ENCODE assay signal across 8 cellular contexts in the genomic region with DNA sequence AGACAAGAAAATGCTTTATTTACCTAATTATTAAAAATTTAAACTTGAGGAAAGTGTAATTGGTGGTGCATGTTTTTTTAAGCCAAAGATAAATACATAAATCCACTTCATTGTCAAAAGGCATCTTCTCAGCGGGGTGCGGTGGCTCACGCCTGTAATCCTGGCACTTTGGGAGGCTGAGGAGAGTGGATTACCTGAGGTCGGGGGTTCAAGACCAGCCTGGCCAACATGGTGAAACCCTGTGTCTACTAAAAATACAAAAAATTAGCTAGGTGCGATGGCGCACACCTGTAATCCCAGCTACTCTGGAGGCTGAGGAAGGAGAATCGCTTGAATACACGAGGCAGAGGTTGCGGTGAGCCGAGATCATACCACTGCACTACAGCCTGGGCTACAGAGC. TPM values are rescaled to one million over a fixed set of nuclear protein-coding genes. Genes with fewer than 3 reads are reported as not detected.
A peak's percentile ranks its signal among the peaks of the same experiment; 100 is the strongest.
DNase-seq lines count a peak whose midpoint lies in the region; ATAC-seq and TF ChIP-seq lines count a peak whose summit lies in the region.
"Not testable (repeated sequence)": the region's sequence is repeated elsewhere in the genome, so short reads cannot be mapped to it uniquely, and the experiment has no call there.

No MANE protein-coding gene starts in this region.

- H3K36me3 Mint-ChIP-seq in CD4-positive, alpha-beta memory T cell: peaks cover 0 to 17% of the 10 kb centered on the region in 2 donors
- not testable (repeated sequence) for H3K36me3 Mint-ChIP-seq in IgD-negative memory B cell; activated T-cell treated with anti-CD3 and anti-CD28 coated beads, Interleukin-2, amount 50 U/mL, for 72 hours (ENCODE audit: insufficient read depth in 2 of 2)

- dilution Hi-C loops in mammary epithelial cell (cut with HindIII; ENCODE audit: low sequenced_read_pairs): not testable (repeated sequence)

- CTCF ChIA-PET in CD4-positive, alpha-beta memory T cell (lab: Charles Lee; ENCODE audit: partially characterized antibody): interaction anchor here (1.0 kb wide), 1 partner anchor 98 kb away, joined by 3 read pairs; no protein-coding TSS in a partner anchor
- CTCF ChIA-PET in mammary epithelial cell (lab: Charles Lee; ENCODE audit: low non-redundant PET): not testable (repeated sequence)

- H3K9me2 ChIP-seq in SU-DHL-6 (replicated peaks; ENCODE audit: insufficient read depth, low read length): not testable (repeated sequence)

- peaks cover 30 to 58% (median 42%) of the 10 kb centered on the region in 4 donors for H3K4me1 Mint-ChIP-seq in CD4-positive, alpha-beta memory T cell
- H3K4me1 Mint-ChIP-seq in IgD-negative memory B cell: peaks cover 30 to 34% (median 30%) of the 10 kb centered on the region in 3 donors
- peaks cover 60% of the 10 kb centered on the region for H3K4me1 Mint-ChIP-seq in activated T-cell treated with anti-CD3 and anti-CD28 coated beads, Interleukin-2, amount 50 U/mL, for 72 hours (ENCODE audit: low read depth)

- peak overlapping the region; percentile 93 for H3K9ac ChIP-seq in SU-DHL-6 (ENCODE audit: low read length)
- H3K9ac ChIP-seq in mammary epithelial cell (ENCODE audit: insufficient read depth, low read length): not testable (repeated sequence)

- DNase-seq in CD4-positive, alpha-beta memory T cell; activated T-cell treated with anti-CD3 and anti-CD28 coated beads, Interleukin-2, amount 50 U/mL, for 72 hours; mammary epithelial cell; osteoblast (ENCODE audit: insufficient read length, low spot score, missing footprints); upper lobe of right lung: not testable (repeated sequence)
- DNase-seq in islet precursor cell: peak; percentile 11

- not testable (repeated sequence) for H3K36me3 ChIP-seq in CD4-positive, alpha-beta memory T cell (ENCODE audit: insufficient read depth, low read length); SU-DHL-6 (ENCODE audit: low read length); mammary epithelial cell (ENCODE audit: insufficient read depth, low read length); osteoblast (ENCODE audit: insufficient read depth, low read length); upper lobe of right lung

- peaks cover 28% of the 10 kb centered on the region for H3F3A ChIP-seq in SU-DHL-6 (ENCODE audit: insufficient read depth)

- H3K27me3 ChIP-seq in CD4-positive, alpha-beta memory T cell (ENCODE audit: insufficient read depth, low read length); SU-DHL-6 (ENCODE audit: low read length); mammary epithelial cell (ENCODE audit: insufficient read depth, low read length); osteoblast (ENCODE audit: insufficient read depth, low read length); upper lobe of right lung: not testable (repeated sequence)

- ATAC-seq in activated T-cell treated with anti-CD3 and anti-CD28 coated beads, Interleukin-2, amount 50 U/mL, for 72 hours (replicated peaks in 1 of 2); upper lobe of right lung: not testable (repeated sequence)

- H3K4me1 ChIP-seq in CD4-positive, alpha-beta memory T cell (ENCODE audit: insufficient read depth, low read length): peaks cover 51% of the 10 kb centered on the region
- not testable (repeated sequence) for H3K4me1 ChIP-seq in mammary epithelial cell (ENCODE audit: insufficient read depth, low read length)
- H3K4me1 ChIP-seq in osteoblast (ENCODE audit: insufficient read depth, low read length) (peaks cover 11% of the 10 kb centered on the region), upper lobe of right lung (peaks cover 49% of the 10 kb centered on the region)

- peak overlapping the region in 3 of 8 donors; percentile 16 to 95 (median 43) for H3K4me3 Mint-ChIP-seq in CD4-positive, alpha-beta memory T cell
- peak overlapping the region in 2 of 4 donors; percentile 16 to 90 for H3K4me3 Mint-ChIP-seq in IgD-negative memory B cell
- H3K4me3 Mint-ChIP-seq in activated T-cell treated with anti-CD3 and anti-CD28 coated beads, Interleukin-2, amount 50 U/mL, for 72 hours: peak overlapping the region; percentile 85 to 95

- not testable (repeated sequence) for H3K27me3 Mint-ChIP-seq in CD4-positive, alpha-beta memory T cell; IgD-negative memory B cell; activated T-cell treated with anti-CD3 and anti-CD28 coated beads, Interleukin-2, amount 50 U/mL, for 72 hours (ENCODE audit: low read depth)

- in situ Hi-C loops in mammary epithelial cell (cut with MboI; ENCODE audit: low sequenced_read_pairs in 2 of 2): not testable (repeated sequence)

- not testable (repeated sequence) for H3K27ac ChIP-seq in CD4-positive, alpha-beta memory T cell (ENCODE audit: low read depth, low read length); mammary epithelial cell (ENCODE audit: insufficient read depth, low read depth, low read length); osteoblast (ENCODE audit: low read depth, low read length); upper lobe of right lung
- peak overlapping the region; percentile 87 for H3K27ac ChIP-seq in SU-DHL-6 (ENCODE audit: low read depth, low read length)

- not testable (repeated sequence) for H2AFZ ChIP-seq in SU-DHL-6 (ENCODE audit: low read depth, low read length, severe bottlenecking); mammary epithelial cell (ENCODE audit: low read depth, low read length); osteoblast (ENCODE audit: low read length)

- not testable (repeated sequence) for H3K9me3 ChIP-seq in CD4-positive, alpha-beta memory T cell (ENCODE audit: control insufficient read depth in 1 of 2, low read length in 2 of 2); SU-DHL-6 (ENCODE audit: insufficient read depth, low read length); mammary epithelial cell (replicated peaks; ENCODE audit: insufficient read depth, low read length); osteoblast (ENCODE audit: low read depth, low read length); upper lobe of right lung

- POLR2A ChIA-PET in CD4-positive, alpha-beta memory T cell (lab: Charles Lee; ENCODE audit: partially characterized antibody): interaction anchor here (0.7 kb wide), 1 partner anchor 1091 kb away, joined by 3 read pairs; no protein-coding TSS in a partner anchor

- H3K79me2 ChIP-seq in SU-DHL-6 (ENCODE audit: insufficient read depth, low read length) (peaks cover 74% of the 10 kb centered on the region), mammary epithelial cell (ENCODE audit: insufficient read depth, low read length) (peaks cover 76% of the 10 kb centered on the region), osteoblast (ENCODE audit: insufficient read depth, low read length) (peaks cover 70% of the 10 kb centered on the region)

- H4K20me1 ChIP-seq in SU-DHL-6 (ENCODE audit: low read depth, low read length): peaks cover 14% of the 10 kb centered on the region; the same call in 1 of the 2 replicates
- H4K20me1 ChIP-seq in mammary epithelial cell (ENCODE audit: insufficient read depth, low read length): not testable (repeated sequence)
- peaks cover 35% of the 10 kb centered on the region for H4K20me1 ChIP-seq in osteoblast (ENCODE audit: insufficient read depth, low read length)

- H3K4me2 ChIP-seq in SU-DHL-6 (ENCODE audit: low read depth, low read length, poor library complexity, severe bottlenecking): peak overlapping the region; percentile 96
- peak overlapping the region; percentile 79 for H3K4me2 ChIP-seq in mammary epithelial cell (ENCODE audit: insufficient read depth, low read depth, low read length)
- H3K4me2 ChIP-seq in osteoblast (ENCODE audit: insufficient read depth, low read length): peak overlapping the region; percentile 96

- intact Hi-C loops in CD4-positive, alpha-beta memory T cell (cut with micrococcal nuclease); upper lobe of right lung (cut with DNase I): not testable (repeated sequence)
- intact Hi-C loops in mammary epithelial cell (cut with micrococcal nuclease): loop anchor here (1.0 to 10.0 kb wide), 2 partner anchors 91 to 272 kb away; no protein-coding TSS in a partner anchor

- 97% methylated on average over 10 of the region's 10 CpGs for WGBS in mammary epithelial cell (ENCODE audit: low coverage, missing lambda C conversion rate)

- peak overlapping the region in 4 of 7 donors; percentile 7 to 94 (median 58) for H3K27ac Mint-ChIP-seq in CD4-positive, alpha-beta memory T cell
- peak overlapping the region in 2 of 3 donors; percentile 20 to 31 for H3K27ac Mint-ChIP-seq in IgD-negative memory B cell
- H3K27ac Mint-ChIP-seq in activated T-cell treated with anti-CD3 and anti-CD28 coated beads, Interleukin-2, amount 50 U/mL, for 72 hours: not testable (repeated sequence)

- not testable (repeated sequence) for H3K4me3 ChIP-seq in CD4-positive, alpha-beta memory T cell (ENCODE audit: low read length in 2 of 2); mammary epithelial cell (replicated peaks in 1 of 3; ENCODE audit: insufficient read depth in 1 of 3, low read depth in 2 of 3, low read length in 3 of 3); osteoblast (ENCODE audit: insufficient read depth, low read length)
- H3K4me3 ChIP-seq in SU-DHL-6 (ENCODE audit: insufficient read depth, low read length, poor library complexity, severe bottlenecking) (peak overlapping the region; percentile 95), upper lobe of right lung (peak overlapping the region; percentile 84)

- not testable (repeated sequence) for TF ChIP-seq CTCF in SU-DHL-6 (IDR thresholded peaks at IDR 0.05; ENCODE audit: insufficient read depth, low read length, poor library complexity, severe bottlenecking); mammary epithelial cell (conservative IDR thresholded peaks at IDR 0.05 in 1 of 2, IDR thresholded peaks at IDR 0.05 in 1 of 2; ENCODE audit: extremely low read depth in 1 of 2, insufficient read depth in 1 of 2, low read depth in 1 of 2, low read length in 2 of 2); osteoblast (IDR thresholded peaks at IDR 0.05; ENCODE audit: extremely low read depth, low read depth, low read length); upper lobe of right lung (IDR thresholded peaks at IDR 0.05)

- not testable (repeated sequence) for BruUV-seq in mammary epithelial cell (replicated peaks; lab: Mats Ljungman, UMichigan)

- not testable (repeated sequence) for H3K9me3 Mint-ChIP-seq in CD4-positive, alpha-beta memory T cell; IgD-negative memory B cell; activated T-cell treated with anti-CD3 and anti-CD28 coated beads, Interleukin-2, amount 50 U/mL, for 72 hours

RNA-seq across cellular contexts. Expression of a gene that starts 3.1 kb away (rescaled TPM):
- 100 to 1,000 TPM; 114 to 129 TPM for total RNA-seq in CD4-positive, alpha-beta memory T cell
- 10 to 100 TPM in 1 of 2 donors, 1 to 10 TPM in 1; 2.7 to 34.6 TPM for polyA plus RNA-seq in CD4-positive, alpha-beta memory T cell
- polyA plus RNA-seq in IgD-negative memory B cell (23.7 TPM), mammary epithelial cell (7.2 TPM)
- 10 to 100 TPM; 55.6 to 60.2 TPM for total RNA-seq in activated T-cell treated with anti-CD3 and anti-CD28 coated beads, Interleukin-2, amount 50 U/mL, for 72 hours
- total RNA-seq in mammary epithelial cell (10 to 100 TPM; 38.0 to 40.4 TPM), osteoblast (36.2 and 43.0 TPM in 2 replicates), upper lobe of right lung (99.0 TPM)
- polyA minus RNA-seq in mammary epithelial cell: 122 TPM
